21 cellular contexts compared by ENCODE assay signal in the genomic region with DNA sequence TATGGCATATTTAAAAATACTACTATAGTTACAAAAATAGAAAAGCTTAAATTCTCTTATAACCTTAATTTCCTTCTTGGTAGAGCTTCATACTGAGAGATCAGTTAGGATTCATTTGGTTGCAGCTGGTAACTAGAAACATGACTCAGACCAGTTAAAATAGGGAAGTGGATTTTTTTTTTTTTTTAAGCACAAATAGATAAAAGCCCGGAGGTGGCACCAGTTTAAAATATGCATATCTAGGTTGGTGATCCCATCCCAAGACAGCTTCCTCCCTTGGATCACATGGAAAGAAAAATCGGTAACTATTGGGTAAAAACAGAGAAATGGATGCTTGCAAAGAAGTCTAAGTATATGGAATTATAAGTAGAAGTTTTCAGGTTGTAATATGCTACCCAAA.
DNase-seq lines count a peak whose midpoint lies in the region; ATAC-seq lines count a peak whose summit lies in the region.
"Had no signal": no experiment of that assay in that cellular context is flagged by ENCODE, and none has a peak within 500 bp of the region (broad histone marks: within the 10 kb centered on the region; RNA-seq: fewer than 3 reads in every experiment).

No MANE protein-coding gene starts in this region.

- H3K27ac Mint-ChIP-seq in stimulated activated naive B cell treated with anti-CD40 and anti-IgM and Interleukin-4, amounts not matched to agents 10 μg/mL and 1 μg/mL and 100 μg/mL, for 72 hours = no peak overlapping the region
- H3K27ac Mint-ChIP-seq: activated naive CD8-positive, alpha-beta T cell treated with anti-CD3 and anti-CD28 coated beads, Interleukin-2, amount 10 ng/mL, durations not matched to agents 7 days and 5 days; CD4-positive, CD25-positive, alpha-beta regulatory T cell; nephron; T-helper 17 cell had no signal

- DNase-seq in HT1080 (ENCODE audit: low read depth) (peak; percentile 21), NAMALWA (ENCODE audit: low spot score) (peak; percentile 7), SKM-1 (lab: John Stamatoyannopoulos, UW; ENCODE audit: unreplicated experiment) (peak; percentile 22), dermis blood vessel endothelial cell (no peak)
- DNase-seq in stimulated activated naive B cell treated with anti-CD40 and anti-IgM and Interleukin-4, amounts not matched to agents 10 μg/mL and 1 μg/mL and 100 μg/mL, for 72 hours = no peak
- DNase-seq in activated CD8-positive, alpha-beta memory T cell treated with anti-CD3 and anti-CD28 coated beads, Interleukin-2, amount 50 U/mL, for 4 hours = no peak
- DNase-seq: activated CD4-positive, alpha-beta T cell treated with anti-CD3 and anti-CD28 coated beads for 4 hours; activated effector memory CD4-positive, alpha-beta T cell treated with anti-CD3 and anti-CD28 coated beads, Interleukin-2, amount 50 U/mL, for 16 hours; activated naive CD8-positive, alpha-beta T cell treated with anti-CD3 and anti-CD28 coated beads, Interleukin-2, amount 10 ng/mL, durations not matched to agents 7 days and 5 days; activated T-cell treated with anti-CD3 and anti-CD28 coated beads, Interleukin-2, amount 50 U/mL, for 1 hour; CD4-positive, CD25-positive, alpha-beta regulatory T cell; cortex of kidney; IMR-90; kidney; NCI-H1436; NCI-H446; spleen; T-helper 17 cell; upper lobe of right lung had no signal

- no peaks in the 10 kb centered on the region for H3K9me3 Mint-ChIP-seq in stimulated activated naive B cell treated with anti-CD40 and anti-IgM and Interleukin-4, amounts not matched to agents 10 μg/mL and 1 μg/mL and 100 μg/mL, for 72 hours
- H3K9me3 Mint-ChIP-seq: activated naive CD8-positive, alpha-beta T cell treated with anti-CD3 and anti-CD28 coated beads, Interleukin-2, amount 10 ng/mL, durations not matched to agents 7 days and 5 days; nephron had no signal

- no peaks in the 10 kb centered on the region for H3K4me1 Mint-ChIP-seq in stimulated activated naive B cell treated with anti-CD40 and anti-IgM and Interleukin-4, amounts not matched to agents 10 μg/mL and 1 μg/mL and 100 μg/mL, for 72 hours
- H3K4me1 Mint-ChIP-seq: activated naive CD8-positive, alpha-beta T cell treated with anti-CD3 and anti-CD28 coated beads, Interleukin-2, amount 10 ng/mL, durations not matched to agents 7 days and 5 days; CD4-positive, CD25-positive, alpha-beta regulatory T cell; T-helper 17 cell had no signal

- H3K36me3 Mint-ChIP-seq in stimulated activated naive B cell treated with anti-CD40 and anti-IgM and Interleukin-4, amounts not matched to agents 10 μg/mL and 1 μg/mL and 100 μg/mL, for 72 hours = no peaks in the 10 kb centered on the region
- H3K36me3 Mint-ChIP-seq: activated naive CD8-positive, alpha-beta T cell treated with anti-CD3 and anti-CD28 coated beads, Interleukin-2, amount 10 ng/mL, durations not matched to agents 7 days and 5 days; CD4-positive, CD25-positive, alpha-beta regulatory T cell had no signal

- H3K4me3 Mint-ChIP-seq in stimulated activated naive B cell treated with anti-CD40 and anti-IgM and Interleukin-4, amounts not matched to agents 10 μg/mL and 1 μg/mL and 100 μg/mL, for 72 hours = no peak overlapping the region
- H3K4me3 Mint-ChIP-seq: activated naive CD8-positive, alpha-beta T cell treated with anti-CD3 and anti-CD28 coated beads, Interleukin-2, amount 10 ng/mL, durations not matched to agents 7 days and 5 days; CD4-positive, CD25-positive, alpha-beta regulatory T cell; nephron; T-helper 17 cell had no signal

- no peaks in the 10 kb centered on the region for H3K27me3 Mint-ChIP-seq in stimulated activated naive B cell treated with anti-CD40 and anti-IgM and Interleukin-4, amounts not matched to agents 10 μg/mL and 1 μg/mL and 100 μg/mL, for 72 hours
- H3K27me3 Mint-ChIP-seq: activated naive CD8-positive, alpha-beta T cell treated with anti-CD3 and anti-CD28 coated beads, Interleukin-2, amount 10 ng/mL, durations not matched to agents 7 days and 5 days; CD4-positive, CD25-positive, alpha-beta regulatory T cell; T-helper 17 cell had no signal

- peak; percentile 53 to 65 for ATAC-seq in stimulated activated naive B cell treated with anti-CD40 and anti-IgM and Interleukin-4, amounts not matched to agents 10 μg/mL and 1 μg/mL and 100 μg/mL, for 72 hours (replicated peaks)
- ATAC-seq in HG03095 (IDR thresholded peaks at IDR 0.05; ENCODE audit: unreplicated experiment) = no peak
- ATAC-seq: T-helper 17 cell, upper lobe of right lung had no signal

Comparison
In these comparisons a context has a peak if more than half of its experiments do, and no peak if none do; other contexts are left out.
1. DNase-seq: peak in HT1080 (single experiment), NAMALWA (single experiment) and SKM-1 (single experiment); none in stimulated activated naive B cell treated with anti-CD40 and anti-IgM and Interleukin-4, amounts not matched to agents 10 μg/mL and 1 μg/mL and 100 μg/mL, for 72 hours (single experiment), dermis blood vessel endothelial cell (single experiment) and activated CD8-positive, alpha-beta memory T cell treated with anti-CD3 and anti-CD28 coated beads, Interleukin-2, amount 50 U/mL, for 4 hours (single experiment).